In genomic region chr10:38147686-38148085, GRCh38 we compare ENCODE assay signal across 18 cellular contexts. TPM values are rescaled to one million over a fixed set of nuclear protein-coding genes. Genes with fewer than 3 reads are reported as not detected.
DNase-seq lines count a peak whose midpoint lies in the region; ATAC-seq, FAIRE-seq and TF ChIP-seq lines count a peak whose summit lies in the region.
"Had no signal": no experiment of that assay in that cellular context is flagged by ENCODE, and none has a peak within 500 bp of the region (broad histone marks: within the 10 kb centered on the region; RNA-seq: fewer than 3 reads in every experiment).

No MANE protein-coding gene starts in this region.

- H3K36me3 Mint-ChIP-seq in chondrocyte (ENCODE audit: low read depth): no peaks in the 10 kb centered on the region
- H3K36me3 Mint-ChIP-seq: CD14-positive monocyte had no signal

- no peak for ATAC-seq in GM21737 (IDR thresholded peaks at IDR 0.05; ENCODE audit: unreplicated experiment)

- no peak overlapping the region for H3K27ac Mint-ChIP-seq in chondrocyte (ENCODE audit: unreplicated experiment)
- H3K27ac Mint-ChIP-seq: CD14-positive monocyte had no signal

- H3K4me3 Mint-ChIP-seq in chondrocyte (ENCODE audit: unreplicated experiment): no peak overlapping the region
- H3K4me3 Mint-ChIP-seq: CD14-positive monocyte had no signal

- no peak for TF ChIP-seq CTCF in chondrocyte (IDR thresholded peaks at IDR 0.05)
- TF ChIP-seq CTCF in D721Med (IDR thresholded peaks at IDR 0.05; ENCODE audit: insufficient read depth, missing control alignments): no peak

- DNase-seq in SK-MEL-5 (ENCODE audit: low read depth, low spot score) (peak; percentile 15), globus pallidus (ENCODE audit: low spot score) (peak; percentile 39), putamen (ENCODE audit: low spot score) (peak; percentile 2), chondrocyte (ENCODE audit: low spot score) (no peak), DMS114 treated with DMSO at 0.1 percent for 48 hours (lab: John Stamatoyannopoulos, UW; ENCODE audit: unreplicated experiment) (no peak), D721Med (ENCODE audit: insufficient read length, low spot score) (no peak)
- DNase-seq: DMS53, GOT3, HCEC 1CT, NCI-H2029, NCI-H526 treated with DMSO at 0.1 percent for 48 hours, OCI-M1, Peyer's patch, SIG-M5, SK-N-SH had no signal

- no peak for FAIRE-seq in D721Med (lab: Jason Lieb, UNC)
- FAIRE-seq: G401.6 had no signal

- peaks cover 57% of the 10 kb centered on the region for H3K9me3 Mint-ChIP-seq in chondrocyte (ENCODE audit: low read depth)

- H3K4me1 Mint-ChIP-seq in chondrocyte (ENCODE audit: low read depth): no peaks in the 10 kb centered on the region
- H3K4me1 Mint-ChIP-seq: CD14-positive monocyte had no signal

- in situ Hi-C loops in SK-MEL-5 (cut with HindIII; ENCODE audit: low pct_unique_long_range_greater_than_20kb, low sequenced_read_pairs): no loop called here

- no peaks in the 10 kb centered on the region for H3K27me3 Mint-ChIP-seq in chondrocyte (ENCODE audit: low read depth)

RNA-seq across cellular contexts. Expression of gene ZNF37A, which starts 53.5 kb away (rescaled TPM):
- 3.8 and 6.0 TPM in 2 replicates for total RNA-seq in SK-MEL-5 (2014; rRNA removed; shearing (Covaris generic))
- 6.6 and 10.0 TPM in 2 replicates for polyA plus RNA-seq in SK-MEL-5 (2015; cell fraction: cytosol; rRNA removed)
- polyA plus RNA-seq in SK-MEL-5 (2015; cell fraction: nucleus; rRNA removed): 5.8 and 12.2 TPM in 2 replicates
- total RNA-seq in chondrocyte: 10.1 to 19.2 TPM (median 11.6 TPM) in 3 replicates

Comparison
In these comparisons a context has a peak if more than half of its experiments do, and no peak if none do; other contexts are left out.
1. DNase-seq: peak in SK-MEL-5 (single experiment), globus pallidus (single experiment) and putamen (single experiment); none in chondrocyte (single experiment), DMS114 treated with DMSO at 0.1 percent for 48 hours (single experiment) and D721Med (single experiment).